Comparison of ENCODE assay signal across 11 cellular contexts in genomic region chr11:3857628-3858027, GRCh38. TPM values are rescaled to one million over a fixed set of nuclear protein-coding genes. Genes with fewer than 3 reads are reported as not detected.
DNase-seq lines count a peak whose midpoint lies in the region; ATAC-seq, FAIRE-seq and TF ChIP-seq lines count a peak whose summit lies in the region.
"Had no signal": no experiment of that assay in that cellular context is flagged by ENCODE, and none has a peak within 500 bp of the region (broad histone marks: within the 10 kb centered on the region; RNA-seq: fewer than 3 reads in every experiment).

No MANE protein-coding gene starts in this region.

- peaks cover 66% of the 10 kb centered on the region for H3K79me2 ChIP-seq in keratinocyte (ENCODE audit: control insufficient read depth, insufficient read depth, low read length)

- TF ChIP-seq CTCF in activated B cell treated with CpG ODN at 0.5 μM for 24 hours (IDR thresholded peaks at IDR 0.05) (no peak), keratinocyte (optimal IDR thresholded peaks at IDR 0.05 in 1 of 3, IDR thresholded peaks at IDR 0.05 in 1 of 3, conservative IDR thresholded peaks at IDR 0.05 in 1 of 3; ENCODE audit: extremely low read depth in 1 of 3, insufficient read depth in 2 of 3, low read length in 3 of 3) (no peak), lower leg skin (IDR thresholded peaks at IDR 0.05) (no peak)

- no peaks in the 10 kb centered on the region for H3K9me3 ChIP-seq in keratinocyte (ENCODE audit: control insufficient read depth, low read depth, low read length)

- peak overlapping the region; percentile 70 for H3K27ac Mint-ChIP-seq in T-helper 2 cell treated with Interferon-gamma antibody and Interleukin-4, amounts not matched to agents 5 μg/mL and 100 μg/mL, for 36 hours
- H3K27ac Mint-ChIP-seq in activated B cell treated with CpG ODN at 0.5 μM for 24 hours: peak overlapping the region; percentile 46
- H3K27ac Mint-ChIP-seq in stimulated activated naive CD8-positive, alpha-beta T cell treated with anti-CD3 and anti-CD28 coated beads, Interleukin-15, amount 100 ng/mL, for 72 hours: peak overlapping the region in 1 of 2 donors; percentile 98
- H3K27ac Mint-ChIP-seq: H9 had no signal

- TF ChIP-seq POLR2A in lower leg skin (IDR thresholded peaks at IDR 0.05): no peak

- no peaks in the 10 kb centered on the region for H3K27me3 ChIP-seq in keratinocyte (ENCODE audit: control insufficient read depth, extremely low read depth, insufficient read depth, low read length)

- H3K27me3 Mint-ChIP-seq in T-helper 2 cell treated with Interferon-gamma antibody and Interleukin-4, amounts not matched to agents 5 μg/mL and 100 μg/mL, for 36 hours (ENCODE audit: low read depth): no peaks in the 10 kb centered on the region
- no peaks in the 10 kb centered on the region for H3K27me3 Mint-ChIP-seq in activated B cell treated with CpG ODN at 0.5 μM for 24 hours
- H3K27me3 Mint-ChIP-seq in stimulated activated naive CD8-positive, alpha-beta T cell treated with anti-CD3 and anti-CD28 coated beads, Interleukin-15, amount 100 ng/mL, for 72 hours: no peaks in the 10 kb centered on the region

- no peaks in the 10 kb centered on the region for H4K20me1 ChIP-seq in keratinocyte (ENCODE audit: control insufficient read depth, extremely low read depth, insufficient read depth, low read length)

- H3K36me3 ChIP-seq in keratinocyte (ENCODE audit: control insufficient read depth in 2 of 2, extremely low read depth in 1 of 2, insufficient read depth in 2 of 2, low read length in 2 of 2): peaks cover 0 to 1% of the 10 kb centered on the region in 2 experiments

- H2AFZ ChIP-seq in keratinocyte (ENCODE audit: control insufficient read depth, low read length): no peak overlapping the region

- no peak overlapping the region for H3K9ac ChIP-seq in keratinocyte (ENCODE audit: control insufficient read depth, extremely low read depth, insufficient read depth, low read length)

- peak overlapping the region; percentile 69 to 83 (median 73) for H3K4me3 ChIP-seq in keratinocyte (ENCODE audit: control insufficient read depth in 2 of 3, extremely low read depth in 1 of 3, insufficient read depth in 2 of 3, low read depth in 1 of 3, low read length in 3 of 3)
- no peak overlapping the region for H3K4me3 ChIP-seq in lower leg skin (ENCODE audit: low read depth, poor library complexity, severe bottlenecking)

- no peaks in the 10 kb centered on the region for H3K9me1 ChIP-seq in keratinocyte (ENCODE audit: control insufficient read depth, extremely low read depth, insufficient read depth, low read length)

- peak overlapping the region; percentile 83 for H3K4me3 Mint-ChIP-seq in T-helper 2 cell treated with Interferon-gamma antibody and Interleukin-4, amounts not matched to agents 5 μg/mL and 100 μg/mL, for 36 hours
- peak overlapping the region; percentile 96 for H3K4me3 Mint-ChIP-seq in activated B cell treated with CpG ODN at 0.5 μM for 24 hours
- peak overlapping the region; percentile 97 to 99 for H3K4me3 Mint-ChIP-seq in stimulated activated naive CD8-positive, alpha-beta T cell treated with anti-CD3 and anti-CD28 coated beads, Interleukin-15, amount 100 ng/mL, for 72 hours
- H3K4me3 Mint-ChIP-seq: H9 had no signal

- peaks cover 19% of the 10 kb centered on the region for H3K36me3 Mint-ChIP-seq in T-helper 2 cell treated with Interferon-gamma antibody and Interleukin-4, amounts not matched to agents 5 μg/mL and 100 μg/mL, for 36 hours (ENCODE audit: low read depth)
- peaks cover 4% of the 10 kb centered on the region for H3K36me3 Mint-ChIP-seq in activated B cell treated with CpG ODN at 0.5 μM for 24 hours (ENCODE audit: low read depth)

- no peaks in the 10 kb centered on the region for H3K9me3 Mint-ChIP-seq in T-helper 2 cell treated with Interferon-gamma antibody and Interleukin-4, amounts not matched to agents 5 μg/mL and 100 μg/mL, for 36 hours
- no peaks in the 10 kb centered on the region for H3K9me3 Mint-ChIP-seq in activated B cell treated with CpG ODN at 0.5 μM for 24 hours
- no peaks in the 10 kb centered on the region for H3K9me3 Mint-ChIP-seq in stimulated activated naive CD8-positive, alpha-beta T cell treated with anti-CD3 and anti-CD28 coated beads, Interleukin-15, amount 100 ng/mL, for 72 hours
- H3K9me3 Mint-ChIP-seq: H9 had no signal

- no peak for FAIRE-seq in keratinocyte (lab: Jason Lieb, UNC)

- intact Hi-C loops in activated B cell treated with CpG ODN at 0.5 μM for 24 hours (cut with micrococcal nuclease): no loop called here
- intact Hi-C loops in lower leg skin (cut with DNase I; ENCODE audit: low total_unique reads): no loop called here

- DNase-seq in T-helper 2 cell treated with Interferon-gamma antibody and Interleukin-4, amounts not matched to agents 5 μg/mL and 100 μg/mL, for 36 hours (ENCODE audit: low spot score): no peak
- DNase-seq in T-helper 2 cell: no peak
- no peak for DNase-seq in activated B cell treated with CpG ODN at 0.5 μM for 24 hours
- DNase-seq in keratinocyte (ENCODE audit: low read depth, low spot score): no peak
- DNase-seq in stimulated activated naive CD8-positive, alpha-beta T cell treated with anti-CD3 and anti-CD28 coated beads, Interleukin-15, amount 100 ng/mL, for 72 hours: no peak
- DNase-seq in lower leg skin (ENCODE audit: low spot score in 2 of 2): no peak
- DNase-seq in NCI-H1436 (lab: John Stamatoyannopoulos, UW): no peak
- DNase-seq: H9; NCI-H524 treated with DMSO at 0.1 percent for 48 hours; stimulated activated CD4-positive, alpha-beta T cell treated with anti-CD3 and anti-CD28 coated beads, Interleukin-1b, Interleukin-23, amount 100 ng/mL, for 48 hours had no signal

- ATAC-seq in activated B cell treated with CpG ODN at 0.5 μM for 24 hours (ENCODE audit: low read depth): no peak
- no peak for ATAC-seq in stimulated activated naive CD8-positive, alpha-beta T cell treated with anti-CD3 and anti-CD28 coated beads, Interleukin-15, amount 100 ng/mL, for 72 hours
- ATAC-seq in GM19328 (IDR thresholded peaks at IDR 0.05; ENCODE audit: unreplicated experiment): no peak

- CTCF ChIA-PET in activated B cell treated with CpG ODN at 0.5 μM for 24 hours (lab: Charles Lee): interaction anchor here (1.5 to 2.3 kb wide), 2 partner anchors 8 to 215 kb away, joined by 6 to 7 read pairs; no protein-coding TSS in a partner anchor

- H3K27ac ChIP-seq in keratinocyte (ENCODE audit: control insufficient read depth, insufficient read depth, low read length): no peak overlapping the region

- H3K4me1 ChIP-seq in keratinocyte (ENCODE audit: control insufficient read depth, extremely low read depth, insufficient read depth, low read length): peaks cover 37% of the 10 kb centered on the region

- peak overlapping the region; percentile 98 for H3K4me2 ChIP-seq in keratinocyte (ENCODE audit: control insufficient read depth, extremely low read depth, insufficient read depth, low read depth, low read length)

- POLR2A ChIA-PET in activated B cell treated with CpG ODN at 0.5 μM for 24 hours (lab: Charles Lee): interaction anchor here (0.7 to 0.8 kb wide), 2 partner anchors 16 to 166 kb away, joined by 3 to 4 read pairs; no protein-coding TSS in a partner anchor

- dilution Hi-C loops in keratinocyte (cut with MboI; ENCODE audit: extremely low pct_ligation_motif_present, low sequenced_read_pairs): loop anchor here (25.0 kb wide), 1 partner anchor 205 kb away; no protein-coding TSS in a partner anchor

- H3K4me1 Mint-ChIP-seq in T-helper 2 cell treated with Interferon-gamma antibody and Interleukin-4, amounts not matched to agents 5 μg/mL and 100 μg/mL, for 36 hours (ENCODE audit: low read depth): peaks cover 66% of the 10 kb centered on the region
- peaks cover 87% of the 10 kb centered on the region for H3K4me1 Mint-ChIP-seq in activated B cell treated with CpG ODN at 0.5 μM for 24 hours
- peaks cover 81% of the 10 kb centered on the region for H3K4me1 Mint-ChIP-seq in stimulated activated naive CD8-positive, alpha-beta T cell treated with anti-CD3 and anti-CD28 coated beads, Interleukin-15, amount 100 ng/mL, for 72 hours

RNA-seq across cellular contexts. Expression of gene STIM1, which starts 2.2 kb away (rescaled TPM):
- total RNA-seq in activated B cell treated with CpG ODN at 0.5 μM for 24 hours (37.3 and 38.4 TPM in 2 replicates), lower leg skin (10 to 100 TPM; 43.7 to 75.9 (median 64.9) TPM)
- 23.7 to 39.4 TPM (median 25.1 TPM) in 3 replicates for polyA plus RNA-seq in keratinocyte
- polyA plus RNA-seq in keratinocyte (2011; ENCODE audit: low read depth): 50.8 TPM
- 24.4 and 25.1 TPM in 2 replicates for polyA plus RNA-seq in keratinocyte (2011; cell fraction: cytosol; rRNA removed)
- polyA plus RNA-seq in keratinocyte (2011; cell fraction: nucleus; rRNA removed): 77.4 and 77.5 TPM in 2 replicates
- polyA plus RNA-seq in keratinocyte (2012; ENCODE audit: low replicate concordance): 36.8 and 44.7 TPM in 2 replicates
- polyA minus RNA-seq in keratinocyte: 99.8 to 170 TPM (median 101 TPM) in 3 replicates
- 58.5 TPM for polyA minus RNA-seq in keratinocyte (2011; cell fraction: cytosol; rRNA and poly(A)+ RNA removed)
- 91.7 and 126 TPM in 2 replicates for polyA minus RNA-seq in keratinocyte (2011; cell fraction: nucleus; rRNA and poly(A)+ RNA removed)

RNA-seq across cellular contexts. Expression of gene RHOG, which starts 16.9 kb away (rescaled TPM):
- total RNA-seq in activated B cell treated with CpG ODN at 0.5 μM for 24 hours (163 and 176 TPM in 2 replicates), lower leg skin (10 to 100 TPM; 57.0 to 75.9 (median 64.0) TPM)
- polyA plus RNA-seq in keratinocyte: 39.8 to 84.6 TPM (median 67.1 TPM) in 3 replicates
- 17.7 TPM for polyA plus RNA-seq in keratinocyte (2011; ENCODE audit: low read depth)
- 67.3 and 106 TPM in 2 replicates for polyA plus RNA-seq in keratinocyte (2011; cell fraction: cytosol; rRNA removed)
- 32.3 and 51.6 TPM in 2 replicates for polyA plus RNA-seq in keratinocyte (2011; cell fraction: nucleus; rRNA removed)
- polyA plus RNA-seq in keratinocyte (2012; ENCODE audit: low replicate concordance): 69.4 and 84.6 TPM in 2 replicates
- 82.3 to 191 TPM (median 136 TPM) in 3 replicates for polyA minus RNA-seq in keratinocyte
- polyA minus RNA-seq in keratinocyte (2011; cell fraction: cytosol; rRNA and poly(A)+ RNA removed): 134 TPM
- polyA minus RNA-seq in keratinocyte (2011; cell fraction: nucleus; rRNA and poly(A)+ RNA removed): 31.6 and 33.4 TPM in 2 replicates

RNA-seq across cellular contexts. Expression of gene PGAP2, which starts 49.3 kb away (rescaled TPM):
- total RNA-seq in activated B cell treated with CpG ODN at 0.5 μM for 24 hours (19.7 and 25.0 TPM in 2 replicates), lower leg skin (10 to 100 TPM; 45.6 to 59.6 (median 51.9) TPM)
- 37.3 to 59.8 TPM (median 46.2 TPM) in 3 replicates for polyA plus RNA-seq in keratinocyte
- 12.1 TPM for polyA plus RNA-seq in keratinocyte (2011; ENCODE audit: low read depth)
- polyA plus RNA-seq in keratinocyte (2011; cell fraction: cytosol; rRNA removed): 41.8 and 49.9 TPM in 2 replicates
- polyA plus RNA-seq in keratinocyte (2011; cell fraction: nucleus; rRNA removed): 85.2 and 108 TPM in 2 replicates
- polyA plus RNA-seq in keratinocyte (2012; ENCODE audit: low replicate concordance): 30.4 and 55.5 TPM in 2 replicates
- 58.5 to 85.3 TPM (median 81.3 TPM) in 3 replicates for polyA minus RNA-seq in keratinocyte
- 39.9 TPM for polyA minus RNA-seq in keratinocyte (2011; cell fraction: cytosol; rRNA and poly(A)+ RNA removed)
- 23.6 and 23.7 TPM in 2 replicates for polyA minus RNA-seq in keratinocyte (2011; cell fraction: nucleus; rRNA and poly(A)+ RNA removed)
